Comparison of ENCODE assay signal across 23 cellular contexts in genomic region chr1:167374014-167374413, GRCh38.
A peak's percentile ranks its signal among the peaks of the same experiment; 100 is the strongest.
DNase-seq lines count a peak whose midpoint lies in the region; ATAC-seq and TF ChIP-seq lines count a peak whose summit lies in the region.
"Had no signal": no experiment of that assay in that cellular context is flagged by ENCODE, and none has a peak within 500 bp of the region (broad histone marks: within the 10 kb centered on the region; RNA-seq: fewer than 3 reads in every experiment).

No MANE protein-coding gene starts in this region.

- no peak overlapping the region for H3K27ac ChIP-seq in CD8-positive, alpha-beta memory T cell (ENCODE audit: low read depth, low read length)
- no peak overlapping the region; the same call in 1 of the 2 replicates for H3K27ac ChIP-seq in GM23338 (ENCODE audit: low read depth)
- H3K27ac ChIP-seq: ascending aorta, C4-2B, neutrophil, SJSA1, testis, vagina had no signal

- peaks cover 0 to 12% (median 3%) of the 10 kb centered on the region in 3 donors for H3K4me1 Mint-ChIP-seq in CD8-positive, alpha-beta memory T cell
- peaks cover 34% of the 10 kb centered on the region for H3K4me1 Mint-ChIP-seq in GM23338
- peaks cover 16% of the 10 kb centered on the region for H3K4me1 Mint-ChIP-seq in central memory CD8-positive, alpha-beta T cell
- H3K4me1 Mint-ChIP-seq: activated CD4-positive, alpha-beta memory T cell treated with anti-CD3 and anti-CD28 coated beads, Interleukin-2, amount 10 ng/mL, durations not matched to agents 7 days and 5 days had no signal

- no peak overlapping the region for H2AFZ ChIP-seq in GM23338

- TF ChIP-seq CTCF in GM23338 (conservative IDR thresholded peaks at IDR 0.05; ENCODE audit: low read depth in 2 of 2), result 0 out of 4 replicates have a peak, but pooled peaks of 1 of the 2 experiments have one; percentile 5
- no peak for TF ChIP-seq CTCF in mucosa of descending colon (IDR thresholded peaks at IDR 0.05)

- peak in 1 of 5 donors; percentile 56 for DNase-seq in CD8-positive, alpha-beta memory T cell
- DNase-seq in GM23338 (ENCODE audit: low spot score), result peak; percentile 54
- peak in 1 of 2 donors; percentile 24 for DNase-seq in central memory CD8-positive, alpha-beta T cell (ENCODE audit: low spot score in 2 of 2)
- peak; percentile 57 for DNase-seq in islet precursor cell
- DNase-seq in mucosa of descending colon, result no peak
- DNase-seq in GM19238 (ENCODE audit: insufficient read length, low spot score), result no peak
- DNase-seq in NCI-H187 treated with DMSO at 0.1 percent for 48 hours (lab: John Stamatoyannopoulos, UW), result no peak
- DNase-seq: activated CD4-positive, alpha-beta memory T cell treated with anti-CD3 and anti-CD28 coated beads, Interleukin-2, amount 10 ng/mL, durations not matched to agents 7 days and 5 days; activated CD4-positive, CD25-positive, alpha-beta regulatory T cell treated with anti-CD3 and anti-CD28 coated beads, Interleukin-2, amount 50 U/mL, for 72 hours; mammary epithelial cell; NCI-H1694 treated with DMSO at 0.1 percent for 48 hours; NCI-H524 treated with DMSO at 0.1 percent for 48 hours; stimulated activated naive CD8-positive, alpha-beta T cell treated with anti-CD3 and anti-CD28 coated beads, Interleukin-15, Interleukin-2, amounts not matched to agents 100 U/mL and 50 U/mL, for 24 hours; testis had no signal

- no peaks in the 10 kb centered on the region for H3F3A ChIP-seq in GM23338 (replicated peaks; ENCODE audit: low read depth)

- H3K9me2 ChIP-seq in GM23338 (ENCODE audit: insufficient read depth), result no peaks in the 10 kb centered on the region

- H3K27me3 Mint-ChIP-seq in CD8-positive, alpha-beta memory T cell, result no peaks in the 10 kb centered on the region
- peaks cover 4% of the 10 kb centered on the region for H3K27me3 Mint-ChIP-seq in GM23338 (ENCODE audit: insufficient read depth, low read depth, poor library complexity)
- H3K27me3 Mint-ChIP-seq in central memory CD8-positive, alpha-beta T cell, result no peaks in the 10 kb centered on the region
- H3K27me3 Mint-ChIP-seq: activated CD4-positive, alpha-beta memory T cell treated with anti-CD3 and anti-CD28 coated beads, Interleukin-2, amount 10 ng/mL, durations not matched to agents 7 days and 5 days had no signal

- no peak overlapping the region for H3K4me3 ChIP-seq in CD8-positive, alpha-beta memory T cell (ENCODE audit: low read length)
- H3K4me3 ChIP-seq in GM23338 (no peak overlapping the region), mucosa of descending colon (no peak overlapping the region)
- H3K4me3 ChIP-seq: ascending aorta, SJSA1, testis, vagina had no signal

- CTCF ChIA-PET in CD8-positive, alpha-beta memory T cell (lab: Charles Lee), result interaction anchor here (1.5 to 1.9 kb wide), 3 partner anchors 159 to 184 kb away, joined by 4 to 7 read pairs (median 5); no protein-coding TSS in a partner anchor

- ATAC-seq in GM23338 (peak; percentile 99), HG03025 (IDR thresholded peaks at IDR 0.05; ENCODE audit: low FRiP score, unreplicated experiment) (no peak), mucosa of descending colon (no peak)
- peak; percentile 81 for ATAC-seq in central memory CD8-positive, alpha-beta T cell (replicated peaks; ENCODE audit: extremely low read depth, poor library complexity, severe bottlenecking)
- ATAC-seq: activated naive CD4-positive, alpha-beta T cell treated with anti-CD3 and anti-CD28 coated beads, Interleukin-2, amount 50 U/mL, for 72 hours; stimulated activated naive CD8-positive, alpha-beta T cell treated with anti-CD3 and anti-CD28 coated beads, Interleukin-15, Interleukin-2, amounts not matched to agents 100 U/mL and 50 U/mL, for 24 hours had no signal

- no peaks in the 10 kb centered on the region for H3K27me3 ChIP-seq in CD8-positive, alpha-beta memory T cell (ENCODE audit: insufficient read depth, low read length, poor library complexity, severe bottlenecking)
- H3K27me3 ChIP-seq in GM23338 (ENCODE audit: insufficient read depth), result no peaks in the 10 kb centered on the region
- H3K27me3 ChIP-seq: ascending aorta, neutrophil, SJSA1, testis, vagina had no signal

- H3K4me2 ChIP-seq in GM23338, result peak overlapping the region; percentile 60

- no peaks in the 10 kb centered on the region for H3K9me3 ChIP-seq in CD8-positive, alpha-beta memory T cell (ENCODE audit: low read length)
- no peaks in the 10 kb centered on the region for H3K9me3 ChIP-seq in mucosa of descending colon
- H3K9me3 ChIP-seq: ascending aorta, neutrophil, SJSA1, testis, vagina had no signal

- intact Hi-C loops in mucosa of descending colon (cut with DNase I, micrococcal nuclease), result no loop called here

- peak overlapping the region in 1 of 7 donors; percentile 44 for H3K4me3 Mint-ChIP-seq in CD8-positive, alpha-beta memory T cell
- H3K4me3 Mint-ChIP-seq in GM23338, result no peak overlapping the region
- peak overlapping the region; percentile 11 for H3K4me3 Mint-ChIP-seq in central memory CD8-positive, alpha-beta T cell
- H3K4me3 Mint-ChIP-seq: activated CD4-positive, alpha-beta memory T cell treated with anti-CD3 and anti-CD28 coated beads, Interleukin-2, amount 10 ng/mL, durations not matched to agents 7 days and 5 days; T-helper 1 cell treated with Interleukin-12 subunit alpha and Interleukin-12 subunit beta and Interleukin-4 antibody, amounts not matched to agents 30 μg/mL and 1 μg/mL, for 36 hours had no signal

- H4K20me1 ChIP-seq in GM23338 (replicated peaks; ENCODE audit: insufficient read depth), result no peaks in the 10 kb centered on the region

- H3K79me2 ChIP-seq in GM23338 (replicated peaks; ENCODE audit: insufficient read depth), result peaks cover 12% of the 10 kb centered on the region

- H3K27ac Mint-ChIP-seq in CD8-positive, alpha-beta memory T cell, result peak overlapping the region in 7 of 8 donors; percentile 1 to 85 (median 52)
- peak overlapping the region; percentile 18; the same call in 1 of the 2 replicates for H3K27ac Mint-ChIP-seq in GM23338
- peak overlapping the region; percentile 99 for H3K27ac Mint-ChIP-seq in central memory CD8-positive, alpha-beta T cell (ENCODE audit: low read depth)
- H3K27ac Mint-ChIP-seq: activated CD4-positive, alpha-beta memory T cell treated with anti-CD3 and anti-CD28 coated beads, Interleukin-2, amount 10 ng/mL, durations not matched to agents 7 days and 5 days; activated T-helper 2 cell treated with anti-CD3 and anti-CD28 coated beads, Interferon-gamma antibody, Interleukin-2, Interleukin-4, amounts not matched to agents 10 μg/mL and 5 μg/mL and 100 μg/mL, durations not matched to agents 14 hours and 24 hours and 36 hours; T-helper 1 cell treated with Interleukin-12 subunit alpha and Interleukin-12 subunit beta and Interleukin-4 antibody, amounts not matched to agents 30 μg/mL and 1 μg/mL, for 36 hours had no signal

- peaks cover 4 to 44% (median 17%) of the 10 kb centered on the region in 3 donors for H3K36me3 Mint-ChIP-seq in CD8-positive, alpha-beta memory T cell
- peaks cover 28% of the 10 kb centered on the region for H3K36me3 Mint-ChIP-seq in GM23338 (ENCODE audit: low read depth)
- peaks cover 18% of the 10 kb centered on the region for H3K36me3 Mint-ChIP-seq in central memory CD8-positive, alpha-beta T cell (ENCODE audit: insufficient read depth)

- H3K36me3 ChIP-seq in CD8-positive, alpha-beta memory T cell (ENCODE audit: insufficient read depth, low read length), result no peaks in the 10 kb centered on the region
- H3K36me3 ChIP-seq in GM23338 (ENCODE audit: insufficient read depth) (peaks cover 6% of the 10 kb centered on the region; the same call in 1 of the 2 replicates), mucosa of descending colon (ENCODE audit: low read depth) (no peaks in the 10 kb centered on the region)

- H3K9me3 Mint-ChIP-seq in CD8-positive, alpha-beta memory T cell, result no peaks in the 10 kb centered on the region
- no peaks in the 10 kb centered on the region for H3K9me3 Mint-ChIP-seq in GM23338
- no peaks in the 10 kb centered on the region for H3K9me3 Mint-ChIP-seq in central memory CD8-positive, alpha-beta T cell
- H3K9me3 Mint-ChIP-seq: activated CD4-positive, alpha-beta memory T cell treated with anti-CD3 and anti-CD28 coated beads, Interleukin-2, amount 10 ng/mL, durations not matched to agents 7 days and 5 days; activated naive CD4-positive, alpha-beta T cell treated with anti-CD3 and anti-CD28 coated beads, Interleukin-2, amount 50 U/mL, for 72 hours; activated T-helper 2 cell treated with anti-CD3 and anti-CD28 coated beads, Interferon-gamma antibody, Interleukin-2, Interleukin-4, amounts not matched to agents 10 μg/mL and 5 μg/mL and 100 μg/mL, durations not matched to agents 14 hours and 24 hours and 36 hours; T-helper 1 cell treated with Interleukin-12 subunit alpha and Interleukin-12 subunit beta and Interleukin-4 antibody, amounts not matched to agents 30 μg/mL and 1 μg/mL, for 36 hours had no signal

- POLR2A ChIA-PET in CD8-positive, alpha-beta memory T cell (lab: Charles Lee), result no interaction called here

- H3K4me1 ChIP-seq in CD8-positive, alpha-beta memory T cell (ENCODE audit: insufficient read depth, low read length), result no peaks in the 10 kb centered on the region
- H3K4me1 ChIP-seq in GM23338 (ENCODE audit: insufficient read depth) (peaks cover 32% of the 10 kb centered on the region), mucosa of descending colon (ENCODE audit: low read depth) (no peaks in the 10 kb centered on the region)
- H3K4me1 ChIP-seq: ascending aorta, SJSA1, testis, vagina had no signal

TF ChIP-seq in GM23338, 12 proteins besides CTCF, POLR2A, EP300 and RAD21:
- TF ChIP-seq JUNB (IDR thresholded peaks at IDR 0.05; ENCODE audit: unreplicated experiment), result no peak

Comparison
In these comparisons a context has a peak if more than half of its experiments do, and no peak if none do; other contexts are left out.
1. DNase-seq: peak in GM23338 (single experiment) and islet precursor cell (single experiment); none in mucosa of descending colon (0 of 3), GM19238 (single experiment) and NCI-H187 treated with DMSO at 0.1 percent for 48 hours (single experiment).
2. H3K27ac Mint-ChIP-seq: peak in every context shown above with its lines; median percentile 99 in central memory CD8-positive, alpha-beta T cell; 52 in CD8-positive, alpha-beta memory T cell; 18 in GM23338.
3. ATAC-seq: peak in GM23338 (single experiment) and central memory CD8-positive, alpha-beta T cell (single experiment); none in HG03025 (single experiment) and mucosa of descending colon (single experiment).